1 cellular context compared by ENCODE assay signal in the genomic region with DNA sequence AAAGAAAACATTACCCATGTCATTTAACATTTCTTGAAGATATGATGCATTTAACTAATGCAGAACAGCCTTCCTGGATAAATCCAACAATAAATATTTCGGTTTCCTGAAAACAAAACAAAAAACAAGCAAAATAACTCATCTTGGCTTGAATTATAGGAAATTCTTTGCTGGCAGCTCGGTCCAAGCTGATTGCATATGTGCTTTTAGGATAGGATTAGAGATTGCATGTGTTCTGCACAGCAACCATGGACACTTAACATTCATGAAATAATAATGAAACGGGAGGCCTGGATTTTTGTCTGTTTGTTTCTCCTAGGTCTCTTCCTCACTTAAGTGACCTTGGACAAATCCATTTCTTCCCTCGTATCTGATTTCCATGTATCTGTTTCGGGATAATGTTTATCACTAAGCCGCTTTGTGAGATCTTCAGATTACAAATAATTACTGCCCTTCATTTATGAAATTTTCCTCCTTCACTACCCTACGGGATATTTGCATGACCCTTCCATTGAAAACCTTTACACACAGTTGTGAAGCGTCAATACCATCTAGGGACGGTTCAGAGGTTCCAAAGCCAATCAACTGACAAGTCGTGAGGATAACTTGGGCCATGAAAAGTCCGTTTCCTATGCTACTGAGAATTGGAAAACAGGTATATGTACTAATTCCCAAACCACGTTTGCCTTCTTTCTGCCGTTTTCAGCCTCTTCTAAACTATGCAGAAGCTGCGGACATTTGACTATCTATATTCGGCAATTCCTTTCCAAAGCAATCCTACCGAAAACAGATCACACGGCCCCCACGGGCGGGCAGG.
A peak's percentile ranks its signal among the peaks of the same experiment; 100 is the strongest.
TF ChIP-seq lines count a peak whose summit lies in the region.

No MANE protein-coding gene starts in this region.

TF ChIP-seq in HEK293, 187 proteins besides CTCF, POLR2A, EP300 and RAD21 (continued from another document):
- TF ChIP-seq ZSCAN23 (tag by site-specific recombination; IDR thresholded peaks at IDR 0.05) (0 out of 2 replicates have a peak, but pooled peaks have one; percentile 18), ZNF658 (tag by site-specific recombination; IDR thresholded peaks at IDR 0.05) (no peak), YY2 (tag by site-specific recombination; IDR thresholded peaks at IDR 0.05) (no peak)
- TF ChIP-seq, protein P1, sequence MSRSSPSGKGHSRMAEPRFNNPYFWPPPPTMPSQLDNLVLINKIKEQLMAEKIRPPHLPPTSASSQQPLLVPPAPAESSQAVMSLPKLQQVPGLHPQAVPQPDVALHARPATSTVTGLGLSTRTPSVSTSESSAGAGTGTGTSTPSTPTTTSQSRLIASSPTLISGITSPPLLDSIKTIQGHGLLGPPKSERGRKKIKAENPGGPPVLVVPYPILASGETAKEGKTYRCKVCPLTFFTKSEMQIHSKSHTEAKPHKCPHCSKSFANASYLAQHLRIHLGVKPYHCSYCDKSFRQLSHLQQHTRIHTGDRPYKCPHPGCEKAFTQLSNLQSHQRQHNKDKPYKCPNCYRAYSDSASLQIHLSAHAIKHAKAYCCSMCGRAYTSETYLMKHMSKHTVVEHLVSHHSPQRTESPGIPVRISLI (tag by site-specific recombination; IDR thresholded peaks at IDR 0.05), result no peak
